ENCODE assay signal across 19 cellular contexts in genomic region chr14:50924236-50924635, GRCh38.
DNase-seq lines count a peak whose midpoint lies in the region; ATAC-seq and TF ChIP-seq lines count a peak whose summit lies in the region.
"Had no signal": no experiment of that assay in that cellular context is flagged by ENCODE, and none has a peak within 500 bp of the region (broad histone marks: within the 10 kb centered on the region; RNA-seq: fewer than 3 reads in every experiment).

No MANE protein-coding gene starts in this region.

- no peaks in the 10 kb centered on the region for H3K9me3 ChIP-seq in subcutaneous abdominal adipose tissue (ENCODE audit: control insufficient read depth in 5 of 5, low read length in 5 of 5)
- H3K9me3 ChIP-seq: A549, BE2C, HAP-1 had no signal

- H3K9ac ChIP-seq in subcutaneous abdominal adipose tissue (ENCODE audit: low read length in 5 of 5): no peak overlapping the region
- H3K9ac ChIP-seq: BLaER1 treated with 17β-estradiol and CSF1 and Interleukin-3, amounts not matched to agents 10 nM and 100 nM had no signal

- no peak for TF ChIP-seq CTCF in 22Rv1 (IDR thresholded peaks at IDR 0.05)

- H3K27me3 ChIP-seq in subcutaneous abdominal adipose tissue (ENCODE audit: control insufficient read depth in 5 of 5, insufficient read depth in 4 of 5, low read length in 5 of 5): no peaks in the 10 kb centered on the region
- H3K27me3 ChIP-seq: BE2C; BLaER1 treated with 17β-estradiol and CSF1 and Interleukin-3, amounts not matched to agents 10 nM and 100 nM had no signal

- H3K27ac ChIP-seq in 22Rv1 (peak overlapping the region; percentile 30), subcutaneous abdominal adipose tissue (ENCODE audit: low read depth, low read length) (peak overlapping the region; percentile 7)
- H3K27ac ChIP-seq: A549 had no signal

- no peak for ATAC-seq in SK-N-SH treated with all-trans-retinoic acid at 6 μM for 48 hours
- no peak for ATAC-seq in GM18511 (IDR thresholded peaks at IDR 0.05; ENCODE audit: unreplicated experiment)
- ATAC-seq in HG03175 (IDR thresholded peaks at IDR 0.05; ENCODE audit: unreplicated experiment): no peak
- ATAC-seq in GM19351 (IDR thresholded peaks at IDR 0.05; ENCODE audit: unreplicated experiment): no peak
- ATAC-seq: A549, GM23338 had no signal

- H3K36me3 ChIP-seq in subcutaneous abdominal adipose tissue (ENCODE audit: control insufficient read depth in 5 of 5, insufficient read depth in 5 of 5, low read length in 5 of 5): peaks cover 16 to 60% (median 26%) of the 10 kb centered on the region in 5 donors
- H3K36me3 ChIP-seq: BE2C had no signal

- no peak overlapping the region for H3K4me3 ChIP-seq in subcutaneous abdominal adipose tissue (ENCODE audit: low read depth in 1 of 5, low read length in 5 of 5)
- H3K4me3 ChIP-seq: A549; BLaER1 treated with 17β-estradiol and CSF1 and Interleukin-3, amounts not matched to agents 10 nM and 100 nM; GM23338; HAP-1 had no signal

- peaks cover 5 to 49% (median 39%) of the 10 kb centered on the region in 5 donors for H3K4me1 ChIP-seq in subcutaneous abdominal adipose tissue (ENCODE audit: control insufficient read depth in 5 of 5, insufficient read depth in 5 of 5, low read length in 5 of 5)
- H3K4me1 ChIP-seq: BE2C had no signal

- DNase-seq in NCI-H82 treated with DMSO at 0.1 percent for 48 hours (lab: John Stamatoyannopoulos, UW; ENCODE audit: unreplicated experiment): peak; percentile 9
- DNase-seq: 8988T; ACHN; BE2C; CD4-positive, alpha-beta T cell; CD8-positive, alpha-beta memory T cell; DMS 273 treated with DMSO at 0.1 percent for 48 hours; DMS79; HFFc6 had no signal

TF ChIP-seq in SK-N-SH treated with all-trans-retinoic acid at 6 μM for 48 hours, 23 proteins besides CTCF, POLR2A, EP300 and RAD21:
- TF ChIP-seq ZFP30 (CRISPR knock-in tag; IDR thresholded peaks at IDR 0.05) (no peak), PATZ1 (CRISPR knock-in tag; IDR thresholded peaks at IDR 0.05; ENCODE audit: borderline replicate concordance) (no peak), ZNF8 (CRISPR knock-in tag; IDR thresholded peaks at IDR 0.05) (no peak), POU6F1 (CRISPR knock-in tag; IDR thresholded peaks at IDR 0.05; ENCODE audit: borderline replicate concordance, low read depth) (no peak), TOX (CRISPR knock-in tag; IDR thresholded peaks at IDR 0.05; ENCODE audit: borderline replicate concordance) (no peak), ISL1 (CRISPR knock-in tag; IDR thresholded peaks at IDR 0.05) (no peak), ZFP3 (CRISPR knock-in tag; IDR thresholded peaks at IDR 0.05) (no peak), CSRNP3 (CRISPR knock-in tag; IDR thresholded peaks at IDR 0.05) (no peak), ZNF565 (CRISPR knock-in tag; conservative IDR thresholded peaks at IDR 0.05; ENCODE audit: low read depth) (no peak), ZC3H10 (CRISPR knock-in tag; IDR thresholded peaks at IDR 0.05) (no peak), SNAI2 (CRISPR knock-in tag; IDR thresholded peaks at IDR 0.05) (no peak), GLIS3 (CRISPR knock-in tag; IDR thresholded peaks at IDR 0.05) (no peak), TSHZ2 (CRISPR knock-in tag; IDR thresholded peaks at IDR 0.05) (peak; percentile 24; the same call in 1 of the 2 replicates), TCF4 (CRISPR knock-in tag; IDR thresholded peaks at IDR 0.05; ENCODE audit: borderline replicate concordance) (0 out of 2 replicates have a peak, but pooled peaks have one; percentile 33)
